In genomic region chr22:35995345-35995744, GRCh38 we compare ENCODE assay signal across 11 cellular contexts. TPM values are rescaled to one million over a fixed set of nuclear protein-coding genes. Genes with fewer than 3 reads are reported as not detected.
DNase-seq lines count a peak whose midpoint lies in the region; TF ChIP-seq lines count a peak whose summit lies in the region.
"Had no signal": no experiment of that assay in that cellular context is flagged by ENCODE, and none has a peak within 500 bp of the region (broad histone marks: within the 10 kb centered on the region; RNA-seq: fewer than 3 reads in every experiment).

No MANE protein-coding gene starts in this region.

- no peaks in the 10 kb centered on the region for H3K9me3 ChIP-seq in SJSA1 (replicated peaks)
- no peaks in the 10 kb centered on the region for H3K9me3 ChIP-seq in BE2C

- H3K9me3 Mint-ChIP-seq in nephron, result no peaks in the 10 kb centered on the region
- H3K9me3 Mint-ChIP-seq in type B pancreatic cell, result no peaks in the 10 kb centered on the region

- H3K36me3 Mint-ChIP-seq in nephron (ENCODE audit: low read depth) (peaks cover 38% of the 10 kb centered on the region), type B pancreatic cell (peaks cover 20% of the 10 kb centered on the region)

- H3K27ac Mint-ChIP-seq in nephron (peak overlapping the region; percentile 97 to 99 (median 98)), type B pancreatic cell (peak overlapping the region; percentile 48)

- H3K27me3 Mint-ChIP-seq in nephron (ENCODE audit: low read depth) (no peaks in the 10 kb centered on the region), type B pancreatic cell (no peaks in the 10 kb centered on the region)

- H3K36me3 ChIP-seq in SJSA1 (peaks cover 16% of the 10 kb centered on the region), BE2C (peaks cover 17% of the 10 kb centered on the region)

- H3K27me3 ChIP-seq in SJSA1 (replicated peaks) (no peaks in the 10 kb centered on the region), BE2C (no peaks in the 10 kb centered on the region)

- DNase-seq in SJSA1 (ENCODE audit: low read depth in 1 of 2, low spot score in 2 of 2), result peak in 1 of 2 experiments; percentile 41
- peak; percentile 79 for DNase-seq in fibroblast of mammary gland (ENCODE audit: low read depth)
- no peak for DNase-seq in type B pancreatic cell (ENCODE audit: extremely low spot score, unreplicated experiment)
- no peak for DNase-seq in BE2C
- DNase-seq in effector CD4-positive, alpha-beta T cell, result no peak
- DNase-seq in NCI-H524 treated with DMSO at 0.1 percent for 48 hours (lab: John Stamatoyannopoulos, UW), result no peak
- no peak for DNase-seq in middle frontal gyrus (ENCODE audit: extremely low spot score, low spot score)
- DNase-seq: activated CD4-positive, alpha-beta T cell treated with anti-CD3 and anti-CD28 coated beads, Interleukin-2, amount 50 U/mL, for 48 hours; activated naive CD4-positive, alpha-beta T cell treated with Interleukin-2 at 50 U/mL for 16 hours; effector memory CD4-positive, alpha-beta T cell had no signal

- H3K4me3 ChIP-seq in SJSA1, result no peak overlapping the region
- H3K4me3 ChIP-seq in fibroblast of mammary gland (ENCODE audit: control insufficient read depth, low read depth, low read length), result peak overlapping the region; percentile 8
- no peak overlapping the region for H3K4me3 ChIP-seq in BE2C (ENCODE audit: low read depth, low read length)

- peak overlapping the region; percentile 52 to 62 (median 53) for H3K4me3 Mint-ChIP-seq in nephron
- no peak overlapping the region for H3K4me3 Mint-ChIP-seq in type B pancreatic cell

- H3K4me1 ChIP-seq in SJSA1 (replicated peaks) (peaks cover 46% of the 10 kb centered on the region), BE2C (peaks cover 15% of the 10 kb centered on the region)

- peaks cover 43% of the 10 kb centered on the region for H3K4me1 Mint-ChIP-seq in nephron
- peaks cover 34% of the 10 kb centered on the region for H3K4me1 Mint-ChIP-seq in type B pancreatic cell (ENCODE audit: unreplicated experiment)

- TF ChIP-seq CTCF in fibroblast of mammary gland (conservative IDR thresholded peaks at IDR 0.05; ENCODE audit: control insufficient read depth, insufficient read depth, low read depth, low read length), result no peak
- no peak for TF ChIP-seq CTCF in nephron (IDR thresholded peaks at IDR 0.05; ENCODE audit: unreplicated experiment in 3 of 3)
- TF ChIP-seq CTCF in type B pancreatic cell (conservative IDR thresholded peaks at IDR 0.05), result no peak
- no peak for TF ChIP-seq CTCF in BE2C (IDR thresholded peaks at IDR 0.05; ENCODE audit: low read depth, low read length)

- peak overlapping the region; percentile 2; the same call in 1 of the 2 replicates for H3K27ac ChIP-seq in SJSA1

RNA-seq across cellular contexts. Expression of gene RBFOX2, which starts 33.3 kb away (rescaled TPM):
- total RNA-seq in SJSA1 (2014; rRNA removed; shearing (Covaris generic)), result 92.3 and 144 TPM in 2 replicates
- total RNA-seq in type B pancreatic cell (ENCODE audit: low replicate concordance), result 94.1 and 164 TPM in 2 replicates
- polyA plus RNA-seq in BE2C (2012; ENCODE audit: insufficient read depth, insufficient read length, low read depth), result 178 TPM
